ENCODE assay signal across 29 cellular contexts in genomic region chr14:35430459-35431199, GRCh38. TPM values are rescaled to one million over a fixed set of nuclear protein-coding genes. Genes with fewer than 3 reads are reported as not detected.
DNase-seq lines count a peak whose midpoint lies in the region; ATAC-seq and TF ChIP-seq lines count a peak whose summit lies in the region.
"Had no signal": no experiment of that assay in that cellular context is flagged by ENCODE, and none has a peak within 500 bp of the region (broad histone marks: within the 10 kb centered on the region; RNA-seq: fewer than 3 reads in every experiment).

No MANE protein-coding gene starts in this region.

- no peaks in the 10 kb centered on the region for H3F3A ChIP-seq in GM23338 (replicated peaks; ENCODE audit: low read depth)

- H3K36me3 Mint-ChIP-seq in GM23338 (ENCODE audit: low read depth): no peaks in the 10 kb centered on the region; the same call in 2 of the 3 replicates
- H3K36me3 Mint-ChIP-seq in activated CD4-positive, alpha-beta memory T cell treated with anti-CD3 and anti-CD28 coated beads for 36 hours: no peaks in the 10 kb centered on the region
- H3K36me3 Mint-ChIP-seq: IgD-negative memory B cell; naive thymus-derived CD4-positive, alpha-beta T cell; type B pancreatic cell had no signal

- no peaks in the 10 kb centered on the region for H3K27me3 ChIP-seq in mammary epithelial cell (ENCODE audit: insufficient read depth, low read length)
- no peaks in the 10 kb centered on the region for H3K27me3 ChIP-seq in breast epithelium
- no peaks in the 10 kb centered on the region for H3K27me3 ChIP-seq in GM23338 (ENCODE audit: insufficient read depth)
- H3K27me3 ChIP-seq in osteoblast (ENCODE audit: insufficient read depth, low read length): no peaks in the 10 kb centered on the region
- H3K27me3 ChIP-seq in aorta (ENCODE audit: control insufficient read depth in 1 of 2, insufficient read depth in 2 of 2, low read length in 1 of 2): no peaks in the 10 kb centered on the region
- H3K27me3 ChIP-seq: foreskin keratinocyte, heart left ventricle had no signal

- POLR2A ChIA-PET in activated CD4-positive, alpha-beta memory T cell treated with anti-CD3 and anti-CD28 coated beads for 36 hours (lab: Charles Lee): no interaction called here

- DNase-seq in mammary epithelial cell: no peak
- no peak for DNase-seq in breast epithelium (ENCODE audit: low spot score in 2 of 2)
- DNase-seq in GM23338 (ENCODE audit: low spot score): no peak
- DNase-seq in activated CD4-positive, alpha-beta memory T cell treated with anti-CD3 and anti-CD28 coated beads for 36 hours: no peak
- no peak for DNase-seq in osteoblast (ENCODE audit: insufficient read length, low spot score, missing footprints)
- DNase-seq in mucosa of gallbladder (ENCODE audit: low spot score): no peak
- no peak for DNase-seq in aorta
- DNase-seq: activated CD4-positive, alpha-beta T cell treated with anti-CD3 and anti-CD28 coated beads for 4 hours; activated naive CD4-positive, alpha-beta T cell treated with anti-CD3 and anti-CD28 coated beads for 36 hours; activated T-cell treated with anti-CD3 and anti-CD28 coated beads, Interleukin-2, amount 50 U/mL, for 72 hours; dermis blood vessel endothelial cell; DMS153; foreskin keratinocyte; heart left ventricle; left ventricle myocardium superior; midbrain; naive thymus-derived CD4-positive, alpha-beta T cell; NCI-H1930; NCI-H2171 treated with DMSO at 0.1 percent for 48 hours; NCI-H510A; stimulated activated naive CD4-positive, alpha-beta T cell; T1000; WERI-Rb-1 had no signal

- no peak overlapping the region for H3K4me3 Mint-ChIP-seq in GM23338
- peak overlapping the region; percentile 14 for H3K4me3 Mint-ChIP-seq in activated CD4-positive, alpha-beta memory T cell treated with anti-CD3 and anti-CD28 coated beads for 36 hours
- H3K4me3 Mint-ChIP-seq: activated naive CD4-positive, alpha-beta T cell treated with anti-CD3 and anti-CD28 coated beads for 36 hours; central memory CD8-positive, alpha-beta T cell; type B pancreatic cell had no signal

- H2AFZ ChIP-seq in mammary epithelial cell (ENCODE audit: low read depth, low read length) (peak overlapping the region; percentile 33), GM23338 (peak overlapping the region; percentile 49), osteoblast (ENCODE audit: low read length) (peak overlapping the region; percentile 80)

- no peak for ATAC-seq in GM23338
- no peak for ATAC-seq in HG03342 (IDR thresholded peaks at IDR 0.05; ENCODE audit: unreplicated experiment)
- no peak for ATAC-seq in aorta (ENCODE audit: low FRiP score)
- ATAC-seq: activated T-cell treated with anti-CD3 and anti-CD28 coated beads, Interleukin-2, amount 50 U/mL, for 72 hours; esophagus mucosa; foreskin keratinocyte; heart left ventricle; left ventricle myocardium superior; naive thymus-derived CD4-positive, alpha-beta T cell had no signal

- H3K4me3 ChIP-seq in mammary epithelial cell (replicated peaks in 1 of 3; ENCODE audit: insufficient read depth in 1 of 3, low read depth in 2 of 3, low read length in 3 of 3) (no peak overlapping the region), breast epithelium (no peak overlapping the region), GM23338 (no peak overlapping the region), osteoblast (ENCODE audit: insufficient read depth, low read length) (no peak overlapping the region), aorta (ENCODE audit: low read length in 2 of 2) (no peak overlapping the region)
- H3K4me3 ChIP-seq: heart left ventricle, SK-N-MC had no signal

- no peaks in the 10 kb centered on the region for H3K27me3 Mint-ChIP-seq in GM23338 (ENCODE audit: insufficient read depth, low read depth, poor library complexity)
- no peaks in the 10 kb centered on the region for H3K27me3 Mint-ChIP-seq in activated CD4-positive, alpha-beta memory T cell treated with anti-CD3 and anti-CD28 coated beads for 36 hours
- H3K27me3 Mint-ChIP-seq: central memory CD8-positive, alpha-beta T cell; IgD-negative memory B cell; naive thymus-derived CD4-positive, alpha-beta T cell; type B pancreatic cell had no signal

- WGBS in mammary epithelial cell (ENCODE audit: low coverage, missing lambda C conversion rate): 77% methylated on average over 12 of the region's 13 CpGs
- WGBS in aorta, 2 donors: 79 to 83% methylated on average over 13 of the region's 13 CpGs

- H4K20me1 ChIP-seq in mammary epithelial cell (ENCODE audit: insufficient read depth, low read length) (no peaks in the 10 kb centered on the region), GM23338 (replicated peaks; ENCODE audit: insufficient read depth) (no peaks in the 10 kb centered on the region), osteoblast (ENCODE audit: insufficient read depth, low read length) (no peaks in the 10 kb centered on the region)

- H3K27ac ChIP-seq in mammary epithelial cell (ENCODE audit: insufficient read depth, low read depth, low read length) (no peak overlapping the region), breast epithelium (no peak overlapping the region), GM23338 (ENCODE audit: low read depth) (no peak overlapping the region), osteoblast (ENCODE audit: low read depth, low read length) (no peak overlapping the region), aorta (ENCODE audit: low read depth in 1 of 2, low read length in 2 of 2) (no peak overlapping the region)
- H3K27ac ChIP-seq: foreskin keratinocyte, heart left ventricle, SK-N-MC, WERI-Rb-1 had no signal

- in situ Hi-C loops in mammary epithelial cell (cut with MboI; ENCODE audit: low sequenced_read_pairs in 2 of 2): loop anchor here (25.0 kb wide), 1 partner anchor 257 kb away; no protein-coding TSS in a partner anchor

- H3K79me2 ChIP-seq in mammary epithelial cell (ENCODE audit: insufficient read depth, low read length): no peaks in the 10 kb centered on the region
- H3K79me2 ChIP-seq in GM23338 (replicated peaks; ENCODE audit: insufficient read depth): no peaks in the 10 kb centered on the region
- no peaks in the 10 kb centered on the region for H3K79me2 ChIP-seq in osteoblast (ENCODE audit: insufficient read depth, low read length)

- dilution Hi-C loops in mammary epithelial cell (cut with HindIII; ENCODE audit: low sequenced_read_pairs): loop anchor here (5.0 kb wide), 1 partner anchor 247 kb away; no protein-coding TSS in a partner anchor

- TF ChIP-seq POLR2A in breast epithelium (IDR thresholded peaks at IDR 0.05): no peak

- no peaks in the 10 kb centered on the region; the same call in 2 of the 3 replicates for H3K9me3 Mint-ChIP-seq in GM23338
- no peaks in the 10 kb centered on the region for H3K9me3 Mint-ChIP-seq in activated CD4-positive, alpha-beta memory T cell treated with anti-CD3 and anti-CD28 coated beads for 36 hours
- H3K9me3 Mint-ChIP-seq: activated naive CD4-positive, alpha-beta T cell treated with anti-CD3 and anti-CD28 coated beads for 36 hours; activated T-cell treated with anti-CD3 and anti-CD28 coated beads, Interleukin-2, amount 50 U/mL, for 72 hours; central memory CD8-positive, alpha-beta T cell; IgD-negative memory B cell; naive thymus-derived CD4-positive, alpha-beta T cell; type B pancreatic cell had no signal

- H3K4me1 ChIP-seq in mammary epithelial cell (ENCODE audit: insufficient read depth, low read length) (no peaks in the 10 kb centered on the region), breast epithelium (no peaks in the 10 kb centered on the region), GM23338 (ENCODE audit: insufficient read depth) (no peaks in the 10 kb centered on the region), osteoblast (ENCODE audit: insufficient read depth, low read length) (no peaks in the 10 kb centered on the region), aorta (ENCODE audit: control insufficient read depth in 1 of 2, insufficient read depth in 2 of 2, low read length in 2 of 2) (peaks cover 0 to 3% of the 10 kb centered on the region in 2 donors)
- H3K4me1 ChIP-seq: foreskin keratinocyte, heart left ventricle had no signal

- H3K9ac ChIP-seq in mammary epithelial cell (ENCODE audit: insufficient read depth, low read length): no peak overlapping the region

- no peaks in the 10 kb centered on the region for H3K9me2 ChIP-seq in GM23338 (ENCODE audit: insufficient read depth)

- CTCF ChIA-PET in mammary epithelial cell (lab: Charles Lee; ENCODE audit: low non-redundant PET): no interaction called here
- CTCF ChIA-PET in activated CD4-positive, alpha-beta memory T cell treated with anti-CD3 and anti-CD28 coated beads for 36 hours (lab: Charles Lee): no interaction called here

- peaks cover 9% of the 10 kb centered on the region; the same call in 2 of the 3 replicates for H3K4me1 Mint-ChIP-seq in GM23338
- H3K4me1 Mint-ChIP-seq in activated CD4-positive, alpha-beta memory T cell treated with anti-CD3 and anti-CD28 coated beads for 36 hours (ENCODE audit: low read depth): peaks cover 21% of the 10 kb centered on the region

- H3K9me3 ChIP-seq in mammary epithelial cell (replicated peaks; ENCODE audit: insufficient read depth, low read length) (no peaks in the 10 kb centered on the region), breast epithelium (no peaks in the 10 kb centered on the region), osteoblast (ENCODE audit: low read depth, low read length) (no peaks in the 10 kb centered on the region), aorta (ENCODE audit: control insufficient read depth, low read length) (no peaks in the 10 kb centered on the region)

- H3K36me3 ChIP-seq in mammary epithelial cell (ENCODE audit: insufficient read depth, low read length) (no peaks in the 10 kb centered on the region), breast epithelium (no peaks in the 10 kb centered on the region), GM23338 (ENCODE audit: insufficient read depth) (no peaks in the 10 kb centered on the region), osteoblast (ENCODE audit: insufficient read depth, low read length) (no peaks in the 10 kb centered on the region), aorta (ENCODE audit: control insufficient read depth in 1 of 2, insufficient read depth in 2 of 2, low read length in 1 of 2) (no peaks in the 10 kb centered on the region)
- H3K36me3 ChIP-seq: heart left ventricle, WERI-Rb-1 had no signal

- TF ChIP-seq CTCF in mammary epithelial cell (conservative IDR thresholded peaks at IDR 0.05 in 1 of 2, IDR thresholded peaks at IDR 0.05 in 1 of 2; ENCODE audit: extremely low read depth in 1 of 2, insufficient read depth in 1 of 2, low read depth in 1 of 2, low read length in 2 of 2): no peak
- no peak for TF ChIP-seq CTCF in breast epithelium (IDR thresholded peaks at IDR 0.05)
- no peak for TF ChIP-seq CTCF in GM23338 (conservative IDR thresholded peaks at IDR 0.05; ENCODE audit: low read depth in 2 of 2)
- no peak for TF ChIP-seq CTCF in osteoblast (IDR thresholded peaks at IDR 0.05; ENCODE audit: extremely low read depth, low read depth, low read length)

- H3K4me2 ChIP-seq in mammary epithelial cell (ENCODE audit: insufficient read depth, low read depth, low read length) (no peak overlapping the region), GM23338 (no peak overlapping the region), osteoblast (ENCODE audit: insufficient read depth, low read length) (peak overlapping the region; percentile 44)

- intact Hi-C loops in mammary epithelial cell (cut with micrococcal nuclease): no loop called here
- intact Hi-C loops in breast epithelium (cut with DNase I; ENCODE audit: low total_unique reads): no loop called here
- intact Hi-C loops in activated CD4-positive, alpha-beta memory T cell treated with anti-CD3 and anti-CD28 coated beads for 36 hours (cut with micrococcal nuclease): no loop called here
- intact Hi-C loops in aorta (cut with DNase I): no loop called here

- no peak overlapping the region for H3K27ac Mint-ChIP-seq in GM23338
- H3K27ac Mint-ChIP-seq in activated CD4-positive, alpha-beta memory T cell treated with anti-CD3 and anti-CD28 coated beads for 36 hours: no peak overlapping the region
- H3K27ac Mint-ChIP-seq: activated naive CD4-positive, alpha-beta T cell treated with anti-CD3 and anti-CD28 coated beads for 36 hours; type B pancreatic cell had no signal

- BruUV-seq in mammary epithelial cell (replicated peaks; lab: Mats Ljungman, UMichigan): no TSS peak

RNA-seq across cellular contexts. Expression of gene NFKBIA, which starts 26.1 kb away (rescaled TPM):
- 10 to 100 TPM; 81.0 to 86.7 TPM for total RNA-seq in mammary epithelial cell
- 59.8 TPM for polyA plus RNA-seq in mammary epithelial cell
- 117 TPM for polyA minus RNA-seq in mammary epithelial cell
- 100 to 1,000 TPM; 418 to 546 (median 422) TPM for total RNA-seq in breast epithelium
- 25.7 and 41.3 TPM in 2 replicates for total RNA-seq in GM23338 (2014; rRNA removed; shearing (Covaris generic))
- 33.4 and 33.7 TPM in 2 replicates for polyA plus RNA-seq in GM23338 (2016; fragmentation: Nextera tagmentation; extraction: Ambion mirVana)
- 100 to 1,000 TPM; 390 to 393 TPM for total RNA-seq in activated CD4-positive, alpha-beta memory T cell treated with anti-CD3 and anti-CD28 coated beads for 36 hours
- total RNA-seq in osteoblast: 43.6 and 51.0 TPM in 2 replicates
- total RNA-seq in mucosa of gallbladder: 74.8 TPM
- 100 to 1,000 TPM; 126 to 186 TPM for total RNA-seq in aorta
- polyA plus RNA-seq in aorta: 10 to 100 TPM; 83.0 to 97.1 TPM
